In the genomic region with DNA sequence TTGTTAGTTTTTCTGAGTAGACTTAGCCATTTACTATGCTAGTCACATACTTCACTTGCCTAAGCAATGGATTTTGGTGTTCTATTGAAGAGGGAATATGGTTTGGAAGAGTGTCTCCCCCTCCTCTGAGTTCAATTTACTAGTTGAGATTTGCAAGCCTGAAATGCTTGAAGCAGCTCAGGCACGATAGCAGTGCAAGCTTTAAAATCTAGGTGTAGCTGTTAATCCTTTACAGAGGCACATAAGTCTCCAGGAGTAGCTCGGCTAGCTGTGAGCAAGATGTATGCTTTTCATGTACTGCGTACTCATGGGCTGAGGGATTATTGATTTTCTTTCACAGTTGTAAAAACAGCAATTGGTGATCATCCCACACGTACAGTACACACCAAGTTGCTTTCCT, we compare ENCODE assay signal across 9 cellular contexts. TPM values are rescaled to one million over a fixed set of nuclear protein-coding genes. Genes with fewer than 3 reads are reported as not detected.
DNase-seq lines count a peak whose midpoint lies in the region; ATAC-seq and TF ChIP-seq lines count a peak whose summit lies in the region.
"Had no signal": no experiment of that assay in that cellular context is flagged by ENCODE, and none has a peak within 500 bp of the region (broad histone marks: within the 10 kb centered on the region; RNA-seq: fewer than 3 reads in every experiment).

No MANE protein-coding gene starts in this region.

- CTCF ChIA-PET in activated naive CD4-positive, alpha-beta T cell treated with anti-CD3 and anti-CD28 coated beads, Interleukin-2, amount 10 ng/mL, durations not matched to agents 7 days and 5 days (lab: Charles Lee) = no interaction called here

- H3K4me3 ChIP-seq in fibroblast of mammary gland (ENCODE audit: control insufficient read depth, low read depth, low read length) (peak overlapping the region; percentile 64), trophoblast cell (ENCODE audit: low read depth, low read length) (no peak overlapping the region)

- H3K79me1 ChIP-seq in trophoblast cell (ENCODE audit: low read length) = no peaks in the 10 kb centered on the region

- no peak overlapping the region for H4K12ac ChIP-seq in trophoblast cell (ENCODE audit: low read depth, low read length)

- H3K9ac ChIP-seq in trophoblast cell (ENCODE audit: low read length) = no peak overlapping the region

- H3K27me3 ChIP-seq in trophoblast cell (ENCODE audit: insufficient read depth, low read length) = no peaks in the 10 kb centered on the region

- H2AFZ ChIP-seq in trophoblast cell (ENCODE audit: insufficient read depth, low read length, poor library complexity) = no peak overlapping the region

- no peak overlapping the region for H2BK5ac ChIP-seq in trophoblast cell (ENCODE audit: low read depth, low read length, poor library complexity)

- no peak overlapping the region for H3K4me3 Mint-ChIP-seq in activated T-helper 1 cell treated with anti-CD3 and anti-CD28 coated beads, Interleukin-12 subunit alpha, Interleukin-12 subunit beta, Interleukin-2, Interleukin-4 antibody, amounts not matched to agents 30 ng/mL and 10 ng/mL and 1 ng/mL, durations not matched to agents 14 hours and 24 hours and 36 hours
- H3K4me3 Mint-ChIP-seq in activated naive CD4-positive, alpha-beta T cell treated with anti-CD3 and anti-CD28 coated beads, Interleukin-2, amount 10 ng/mL, durations not matched to agents 7 days and 5 days = no peak overlapping the region
- H3K4me3 Mint-ChIP-seq: T-helper 1 cell treated with Interleukin-12 subunit alpha and Interleukin-12 subunit beta and Interleukin-4 antibody, amounts not matched to agents 30 μg/mL and 1 μg/mL, for 36 hours had no signal

- H3K14ac ChIP-seq in trophoblast cell (ENCODE audit: low read length) = no peak overlapping the region

- no peaks in the 10 kb centered on the region for H3K36me3 Mint-ChIP-seq in activated T-helper 1 cell treated with anti-CD3 and anti-CD28 coated beads, Interleukin-12 subunit alpha, Interleukin-12 subunit beta, Interleukin-2, Interleukin-4 antibody, amounts not matched to agents 30 ng/mL and 10 ng/mL and 1 ng/mL, durations not matched to agents 14 hours and 24 hours and 36 hours (ENCODE audit: low read depth)
- no peaks in the 10 kb centered on the region for H3K36me3 Mint-ChIP-seq in activated naive CD4-positive, alpha-beta T cell treated with anti-CD3 and anti-CD28 coated beads, Interleukin-2, amount 10 ng/mL, durations not matched to agents 7 days and 5 days

- H3K9me3 ChIP-seq in trophoblast cell (ENCODE audit: insufficient read depth, low read depth, low read length) = no peaks in the 10 kb centered on the region

- H3K4me2 ChIP-seq in trophoblast cell (ENCODE audit: low read length) = peak overlapping the region; percentile 60

- WGBS in trophoblast cell (ENCODE audit: extremely low coverage, insufficient coverage, insufficient read length) = no CpG with 5 or more reads among the region's 4 CpGs

- no peak overlapping the region for H3K4ac ChIP-seq in trophoblast cell (ENCODE audit: low read depth, low read length)

- no peak overlapping the region for H3K27ac ChIP-seq in trophoblast cell (ENCODE audit: low read depth, low read length)

- no peak for TF ChIP-seq CTCF in fibroblast of mammary gland (conservative IDR thresholded peaks at IDR 0.05; ENCODE audit: control insufficient read depth, insufficient read depth, low read depth, low read length)

- H3K36me3 ChIP-seq in trophoblast cell (ENCODE audit: control insufficient read depth in 1 of 2, insufficient read depth in 2 of 2, low read length in 2 of 2) = no peaks in the 10 kb centered on the region

- no peak overlapping the region for H2BK12ac ChIP-seq in trophoblast cell (ENCODE audit: low read length)

- no peak overlapping the region for H2BK120ac ChIP-seq in trophoblast cell (ENCODE audit: insufficient read depth, low read length, poor library complexity)

- H3K4me1 Mint-ChIP-seq in activated T-helper 1 cell treated with anti-CD3 and anti-CD28 coated beads, Interleukin-12 subunit alpha, Interleukin-12 subunit beta, Interleukin-2, Interleukin-4 antibody, amounts not matched to agents 30 ng/mL and 10 ng/mL and 1 ng/mL, durations not matched to agents 14 hours and 24 hours and 36 hours (ENCODE audit: low read depth) = no peaks in the 10 kb centered on the region
- H3K4me1 Mint-ChIP-seq in activated naive CD4-positive, alpha-beta T cell treated with anti-CD3 and anti-CD28 coated beads, Interleukin-2, amount 10 ng/mL, durations not matched to agents 7 days and 5 days = no peaks in the 10 kb centered on the region

- DNase-seq in DMS153 (lab: John Stamatoyannopoulos, UW) (peak; percentile 22), NCI-H82 treated with DMSO at 0.1 percent for 48 hours (lab: John Stamatoyannopoulos, UW; ENCODE audit: unreplicated experiment) (peak; percentile 54), fibroblast of mammary gland (ENCODE audit: low read depth) (peak; percentile 26), trophoblast cell (no peak), foreskin melanocyte (no peak)
- no peak for DNase-seq in activated T-helper 1 cell treated with anti-CD3 and anti-CD28 coated beads, Interleukin-12 subunit alpha, Interleukin-12 subunit beta, Interleukin-2, Interleukin-4 antibody, amounts not matched to agents 30 ng/mL and 10 ng/mL and 1 ng/mL, durations not matched to agents 14 hours and 24 hours and 36 hours (ENCODE audit: low spot score)
- no peak for DNase-seq in activated naive CD4-positive, alpha-beta T cell treated with anti-CD3 and anti-CD28 coated beads, Interleukin-2, amount 10 ng/mL, durations not matched to agents 7 days and 5 days

- no peak overlapping the region for H3K18ac ChIP-seq in trophoblast cell (ENCODE audit: low read length)

- no peak overlapping the region for H4K8ac ChIP-seq in trophoblast cell (ENCODE audit: low read depth, low read length)

- no peak overlapping the region for H4K91ac ChIP-seq in trophoblast cell (ENCODE audit: low read depth, low read length)

- intact Hi-C loops in activated T-helper 1 cell treated with anti-CD3 and anti-CD28 coated beads, Interleukin-12 subunit alpha, Interleukin-12 subunit beta, Interleukin-2, Interleukin-4 antibody, amounts not matched to agents 30 ng/mL and 10 ng/mL and 1 ng/mL, durations not matched to agents 14 hours and 24 hours and 36 hours (cut with micrococcal nuclease) = no loop called here

- H3K9me3 Mint-ChIP-seq in activated T-helper 1 cell treated with anti-CD3 and anti-CD28 coated beads, Interleukin-12 subunit alpha, Interleukin-12 subunit beta, Interleukin-2, Interleukin-4 antibody, amounts not matched to agents 30 ng/mL and 10 ng/mL and 1 ng/mL, durations not matched to agents 14 hours and 24 hours and 36 hours = no peaks in the 10 kb centered on the region
- H3K9me3 Mint-ChIP-seq in activated naive CD4-positive, alpha-beta T cell treated with anti-CD3 and anti-CD28 coated beads, Interleukin-2, amount 10 ng/mL, durations not matched to agents 7 days and 5 days = peaks cover 8% of the 10 kb centered on the region
- H3K9me3 Mint-ChIP-seq: T-helper 1 cell treated with Interleukin-12 subunit alpha and Interleukin-12 subunit beta and Interleukin-4 antibody, amounts not matched to agents 30 μg/mL and 1 μg/mL, for 36 hours had no signal

- H3K27ac Mint-ChIP-seq in activated T-helper 1 cell treated with anti-CD3 and anti-CD28 coated beads, Interleukin-12 subunit alpha, Interleukin-12 subunit beta, Interleukin-2, Interleukin-4 antibody, amounts not matched to agents 30 ng/mL and 10 ng/mL and 1 ng/mL, durations not matched to agents 14 hours and 24 hours and 36 hours = no peak overlapping the region
- no peak overlapping the region for H3K27ac Mint-ChIP-seq in activated naive CD4-positive, alpha-beta T cell treated with anti-CD3 and anti-CD28 coated beads, Interleukin-2, amount 10 ng/mL, durations not matched to agents 7 days and 5 days
- H3K27ac Mint-ChIP-seq: T-helper 1 cell treated with Interleukin-12 subunit alpha and Interleukin-12 subunit beta and Interleukin-4 antibody, amounts not matched to agents 30 μg/mL and 1 μg/mL, for 36 hours had no signal

- no peak overlapping the region for H3K23ac ChIP-seq in trophoblast cell (ENCODE audit: low read length)

- H3K79me2 ChIP-seq in trophoblast cell (ENCODE audit: control insufficient read depth, insufficient read depth, low read length, poor library complexity) = no peaks in the 10 kb centered on the region

- H2AK5ac ChIP-seq in trophoblast cell (ENCODE audit: low read length) = no peak overlapping the region

- ATAC-seq in HG03135 (IDR thresholded peaks at IDR 0.05; ENCODE audit: unreplicated experiment) = no peak

- H3K27me3 Mint-ChIP-seq in activated T-helper 1 cell treated with anti-CD3 and anti-CD28 coated beads, Interleukin-12 subunit alpha, Interleukin-12 subunit beta, Interleukin-2, Interleukin-4 antibody, amounts not matched to agents 30 ng/mL and 10 ng/mL and 1 ng/mL, durations not matched to agents 14 hours and 24 hours and 36 hours (ENCODE audit: insufficient read depth) = no peaks in the 10 kb centered on the region
- no peaks in the 10 kb centered on the region for H3K27me3 Mint-ChIP-seq in activated naive CD4-positive, alpha-beta T cell treated with anti-CD3 and anti-CD28 coated beads, Interleukin-2, amount 10 ng/mL, durations not matched to agents 7 days and 5 days

- no peaks in the 10 kb centered on the region for H3K4me1 ChIP-seq in trophoblast cell (ENCODE audit: control insufficient read depth in 1 of 2, insufficient read depth in 2 of 2, low read length in 2 of 2)

RNA-seq across cellular contexts. Expression of gene FLRT3, which starts 0.7 kb away (rescaled TPM):
- 4.8 and 5.1 TPM in 2 replicates for polyA plus RNA-seq in trophoblast cell (2013)
- not detected in 2 replicates for total RNA-seq in activated T-helper 1 cell treated with anti-CD3 and anti-CD28 coated beads, Interleukin-12 subunit alpha, Interleukin-12 subunit beta, Interleukin-2, Interleukin-4 antibody, amounts not matched to agents 30 ng/mL and 10 ng/mL and 1 ng/mL, durations not matched to agents 14 hours and 24 hours and 36 hours

Comparison
In these comparisons a context has a peak if more than half of its experiments do, and no peak if none do; other contexts are left out.
1. DNase-seq: peak in DMS153 (single experiment), NCI-H82 treated with DMSO at 0.1 percent for 48 hours (single experiment) and fibroblast of mammary gland (single experiment); none in trophoblast cell (0 of 2), foreskin melanocyte (single experiment), activated T-helper 1 cell treated with anti-CD3 and anti-CD28 coated beads, Interleukin-12 subunit alpha, Interleukin-12 subunit beta, Interleukin-2, Interleukin-4 antibody, amounts not matched to agents 30 ng/mL and 10 ng/mL and 1 ng/mL, durations not matched to agents 14 hours and 24 hours and 36 hours (single experiment) and activated naive CD4-positive, alpha-beta T cell treated with anti-CD3 and anti-CD28 coated beads, Interleukin-2, amount 10 ng/mL, durations not matched to agents 7 days and 5 days (single experiment).